ENCODE assay signal across 16 cellular contexts in genomic region chr22:31246687-31247086, GRCh38.
"Had no signal": no experiment of that assay in that cellular context is flagged by ENCODE, and none has a peak within 500 bp of the region (broad histone marks: within the 10 kb centered on the region; RNA-seq: fewer than 3 reads in every experiment).

No MANE protein-coding gene starts in this region.

- H3K27me3 Mint-ChIP-seq: naive thymus-derived CD8-positive, alpha-beta T cell had no signal

- H3K9me3 ChIP-seq: gastroesophageal sphincter, ovary, SJSA1, thoracic aorta had no signal

- H3K27me3 ChIP-seq: dorsolateral prefrontal cortex, gastroesophageal sphincter, ovary, SJSA1 had no signal

- ATAC-seq: activated CD8-positive, alpha-beta T cell treated with anti-CD3 and anti-CD28 coated beads, Interleukin-2, amount 10 ng/mL, durations not matched to agents 7 days and 5 days; gastroesophageal sphincter; naive thymus-derived CD8-positive, alpha-beta T cell; sciatic nerve had no signal

- FAIRE-seq: islet of Langerhans had no signal

- H3K9me3 Mint-ChIP-seq: activated T-helper 1 cell treated with anti-CD3 and anti-CD28 coated beads, Interleukin-12 subunit alpha, Interleukin-12 subunit beta, Interleukin-2, Interleukin-4 antibody, amounts not matched to agents 30 ng/mL and 10 ng/mL and 1 ng/mL, durations not matched to agents 14 hours and 24 hours and 36 hours; endodermal cell; naive thymus-derived CD8-positive, alpha-beta T cell had no signal

- H3K27ac ChIP-seq: gastroesophageal sphincter, ovary, SJSA1, thoracic aorta had no signal

- H3K27ac Mint-ChIP-seq: activated CD8-positive, alpha-beta T cell treated with anti-CD3 and anti-CD28 coated beads, Interleukin-2, amount 10 ng/mL, durations not matched to agents 7 days and 5 days; activated T-helper 1 cell treated with anti-CD3 and anti-CD28 coated beads, Interleukin-12 subunit alpha, Interleukin-12 subunit beta, Interleukin-2, Interleukin-4 antibody, amounts not matched to agents 30 ng/mL and 10 ng/mL and 1 ng/mL, durations not matched to agents 14 hours and 24 hours and 36 hours had no signal

- DNase-seq: activated CD4-positive, alpha-beta T cell treated with anti-CD3 and anti-CD28 coated beads for 48 hours; activated CD8-positive, alpha-beta memory T cell treated with anti-CD3 and anti-CD28 coated beads, Interleukin-2, amount 50 U/mL, for 4 hours; activated CD8-positive, alpha-beta T cell treated with anti-CD3 and anti-CD28 coated beads, Interleukin-2, amount 10 ng/mL, durations not matched to agents 7 days and 5 days; activated naive CD4-positive, alpha-beta T cell treated with anti-CD3 and anti-CD28 coated beads, Interleukin-2, amount 50 U/mL, for 16 hours; dorsolateral prefrontal cortex; endodermal cell; naive thymus-derived CD8-positive, alpha-beta T cell; ovary; stimulated activated CD4-positive, alpha-beta T cell treated with anti-CD3 and anti-CD28 coated beads, Interleukin-2, amount 100 ng/mL, for 24 hours had no signal

- H3K4me3 ChIP-seq: dorsolateral prefrontal cortex, gastroesophageal sphincter, lung, ovary, SJSA1, thoracic aorta had no signal

- H3K4me3 Mint-ChIP-seq: activated CD8-positive, alpha-beta T cell treated with anti-CD3 and anti-CD28 coated beads, Interleukin-2, amount 10 ng/mL, durations not matched to agents 7 days and 5 days; activated T-helper 1 cell treated with anti-CD3 and anti-CD28 coated beads, Interleukin-12 subunit alpha, Interleukin-12 subunit beta, Interleukin-2, Interleukin-4 antibody, amounts not matched to agents 30 ng/mL and 10 ng/mL and 1 ng/mL, durations not matched to agents 14 hours and 24 hours and 36 hours; endodermal cell had no signal

- H3K36me3 ChIP-seq: gastroesophageal sphincter, ovary, thoracic aorta had no signal
